ENCODE assay signal across 40 cellular contexts in genomic region chr1:18093646-18094045, GRCh38. TPM values are rescaled to one million over a fixed set of nuclear protein-coding genes. Genes with fewer than 3 reads are reported as not detected.
"Had no signal": no experiment of that assay in that cellular context is flagged by ENCODE, and none has a peak within 500 bp of the region (broad histone marks: within the 10 kb centered on the region; RNA-seq: fewer than 3 reads in every experiment).

No MANE protein-coding gene starts in this region.

- H3K27me3 ChIP-seq: ascending aorta had no signal

- FAIRE-seq: bronchial epithelial cell, TTC549 had no signal

- H3K36me3 ChIP-seq: ascending aorta, cardiac muscle cell, WERI-Rb-1 had no signal

- H3K27ac ChIP-seq: ascending aorta, cardiac muscle cell, WERI-Rb-1 had no signal

- H3K36me3 Mint-ChIP-seq: activated CD8-positive, alpha-beta memory T cell treated with anti-CD3 and anti-CD28 coated beads, Interleukin-2, amount 10 ng/mL, durations not matched to agents 7 days and 5 days; activated naive CD4-positive, alpha-beta T cell treated with anti-CD3 and anti-CD28 coated beads, Interleukin-2, amount 50 U/mL, for 72 hours; activated naive CD8-positive, alpha-beta T cell treated with anti-CD3 and anti-CD28 coated beads, Interleukin-2, amount 10 ng/mL, durations not matched to agents 7 days and 5 days; brain had no signal

- H3K4me1 Mint-ChIP-seq: activated CD4-positive, alpha-beta memory T cell treated with anti-CD3 and anti-CD28 coated beads, Interleukin-2, amount 10 ng/mL, durations not matched to agents 7 days and 5 days; activated CD4-positive, alpha-beta T cell treated with anti-CD3 and anti-CD28 coated beads for 36 hours; activated CD4-positive, alpha-beta T cell treated with anti-CD3 and anti-CD28 coated beads, Interleukin-2, amount 10 ng/mL, durations not matched to agents 7 days and 5 days; activated CD8-positive, alpha-beta memory T cell treated with anti-CD3 and anti-CD28 coated beads, Interleukin-2, amount 10 ng/mL, durations not matched to agents 7 days and 5 days; activated naive CD8-positive, alpha-beta T cell treated with anti-CD3 and anti-CD28 coated beads, Interleukin-2, amount 10 ng/mL, durations not matched to agents 7 days and 5 days; activated naive CD8-positive, alpha-beta T cell treated with anti-CD3 and anti-CD28 coated beads, Interleukin-2, amount 50 U/mL, for 24 hours; central memory CD8-positive, alpha-beta T cell had no signal

- DNase-seq: activated CD4-positive, alpha-beta memory T cell treated with anti-CD3 and anti-CD28 coated beads, Interleukin-2, amount 10 ng/mL, durations not matched to agents 7 days and 5 days; activated CD4-positive, alpha-beta T cell treated with anti-CD3 and anti-CD28 coated beads for 1 hour; activated CD4-positive, alpha-beta T cell treated with anti-CD3 and anti-CD28 coated beads for 36 hours; activated CD4-positive, alpha-beta T cell treated with anti-CD3 and anti-CD28 coated beads for 48 hours; activated CD4-positive, alpha-beta T cell treated with anti-CD3 and anti-CD28 coated beads, Interleukin-2, amount 10 ng/mL, durations not matched to agents 7 days and 5 days; activated CD4-positive, alpha-beta T cell treated with anti-CD3 and anti-CD28 coated beads, Interleukin-2, amount 50 U/mL, for 48 hours; activated CD4-positive, CD25-positive, alpha-beta regulatory T cell; activated CD8-positive, alpha-beta memory T cell treated with anti-CD3 and anti-CD28 coated beads for 24 hours; activated CD8-positive, alpha-beta memory T cell treated with anti-CD3 and anti-CD28 coated beads, Interleukin-2, amount 10 ng/mL, durations not matched to agents 7 days and 5 days; activated CD8-positive, alpha-beta memory T cell treated with anti-CD3 and anti-CD28 coated beads, Interleukin-2, amount 50 U/mL, for 48 hours; activated CD8-positive, alpha-beta T cell treated with anti-CD3 and anti-CD28 coated beads, Interleukin-2, amount 10 ng/mL, durations not matched to agents 7 days and 5 days; activated effector memory CD4-positive, alpha-beta T cell treated with Interleukin-2 at 50 U/mL for 16 hours; activated gamma-delta T cell; activated naive CD4-positive, alpha-beta T cell treated with anti-CD3 and anti-CD28 coated beads, Interleukin-2, amount 50 U/mL, for 16 hours; activated naive CD4-positive, alpha-beta T cell treated with Interleukin-2 at 50 U/mL for 16 hours; activated naive CD8-positive, alpha-beta T cell treated with anti-CD3 and anti-CD28 coated beads, Interleukin-2, amount 10 ng/mL, durations not matched to agents 7 days and 5 days; activated naive CD8-positive, alpha-beta T cell treated with anti-CD3 and anti-CD28 coated beads, Interleukin-2, amount 50 U/mL, for 24 hours; activated T-cell treated with anti-CD3 and anti-CD28 coated beads, Interleukin-2, amount 50 U/mL, for 24 hours; activated T-cell treated with anti-CD3 and anti-CD28 coated beads, Interleukin-2, amount 50 U/mL, for 48 hours; amygdala; anterior cingulate cortex; caudate nucleus; cerebellar nuclear complex; T-helper 1 cell; T-helper 2 cell; T-helper 9 cell; WERI-Rb-1 had no signal

- H3K4me3 ChIP-seq: ascending aorta, cardiac muscle cell had no signal

- H3K27me3 Mint-ChIP-seq: activated CD4-positive, alpha-beta memory T cell treated with anti-CD3 and anti-CD28 coated beads, Interleukin-2, amount 10 ng/mL, durations not matched to agents 7 days and 5 days had no signal

- H3K9me3 Mint-ChIP-seq: activated CD4-positive, alpha-beta T cell treated with anti-CD3 and anti-CD28 coated beads, Interleukin-2, amount 10 ng/mL, durations not matched to agents 7 days and 5 days; activated naive CD8-positive, alpha-beta T cell treated with anti-CD3 and anti-CD28 coated beads, Interleukin-2, amount 50 U/mL, for 24 hours; activated T-helper 2 cell treated with anti-CD3 and anti-CD28 coated beads, Interferon-gamma antibody, Interleukin-2, Interleukin-4, amounts not matched to agents 10 μg/mL and 5 μg/mL and 100 μg/mL, durations not matched to agents 14 hours and 24 hours and 36 hours; central memory CD8-positive, alpha-beta T cell; T-helper 1 cell treated with Interleukin-12 subunit alpha and Interleukin-12 subunit beta and Interleukin-4 antibody, amounts not matched to agents 30 μg/mL and 1 μg/mL, for 36 hours; T-helper 2 cell treated with Interferon-gamma antibody and Interleukin-4, amounts not matched to agents 5 μg/mL and 100 μg/mL, for 36 hours had no signal

- ATAC-seq: activated CD4-positive, alpha-beta T cell treated with anti-CD3 and anti-CD28 coated beads for 36 hours; activated CD4-positive, CD25-positive, alpha-beta regulatory T cell treated with anti-CD3 and anti-CD28 coated beads, Interleukin-2, amount 50 U/mL, for 24 hours; activated CD8-positive, alpha-beta memory T cell treated with anti-CD3 and anti-CD28 coated beads, Interleukin-2, amount 10 ng/mL, durations not matched to agents 7 days and 5 days; activated CD8-positive, alpha-beta T cell treated with anti-CD3 and anti-CD28 coated beads, Interleukin-2, amount 10 ng/mL, durations not matched to agents 7 days and 5 days; activated naive CD4-positive, alpha-beta T cell treated with anti-CD3 and anti-CD28 coated beads, Interleukin-2, amount 50 U/mL, for 72 hours; activated naive CD8-positive, alpha-beta T cell treated with anti-CD3 and anti-CD28 coated beads, Interleukin-2, amount 50 U/mL, for 24 hours had no signal

- H3K27ac Mint-ChIP-seq: activated CD4-positive, alpha-beta memory T cell treated with anti-CD3 and anti-CD28 coated beads, Interleukin-2, amount 10 ng/mL, durations not matched to agents 7 days and 5 days; activated CD4-positive, alpha-beta T cell treated with anti-CD3 and anti-CD28 coated beads for 36 hours; activated CD4-positive, alpha-beta T cell treated with anti-CD3 and anti-CD28 coated beads, Interleukin-2, amount 10 ng/mL, durations not matched to agents 7 days and 5 days; activated CD8-positive, alpha-beta memory T cell treated with anti-CD3 and anti-CD28 coated beads, Interleukin-2, amount 10 ng/mL, durations not matched to agents 7 days and 5 days; activated CD8-positive, alpha-beta T cell treated with anti-CD3 and anti-CD28 coated beads, Interleukin-2, amount 10 ng/mL, durations not matched to agents 7 days and 5 days; activated naive CD4-positive, alpha-beta T cell treated with anti-CD3 and anti-CD28 coated beads, Interleukin-2, amount 50 U/mL, for 72 hours; activated naive CD8-positive, alpha-beta T cell treated with anti-CD3 and anti-CD28 coated beads, Interleukin-2, amount 10 ng/mL, durations not matched to agents 7 days and 5 days; activated naive CD8-positive, alpha-beta T cell treated with anti-CD3 and anti-CD28 coated beads, Interleukin-2, amount 50 U/mL, for 24 hours; activated T-cell treated with anti-CD3 and anti-CD28 coated beads, Interleukin-2, amount 50 U/mL, for 24 hours; activated T-helper 2 cell treated with anti-CD3 and anti-CD28 coated beads, Interferon-gamma antibody, Interleukin-2, Interleukin-4, amounts not matched to agents 10 μg/mL and 5 μg/mL and 100 μg/mL, durations not matched to agents 14 hours and 24 hours and 36 hours; T-helper 1 cell treated with Interleukin-12 subunit alpha and Interleukin-12 subunit beta and Interleukin-4 antibody, amounts not matched to agents 30 μg/mL and 1 μg/mL, for 36 hours; T-helper 2 cell treated with Interferon-gamma antibody and Interleukin-4, amounts not matched to agents 5 μg/mL and 100 μg/mL, for 36 hours; WTC11 had no signal

- H3K4me3 Mint-ChIP-seq: activated CD4-positive, alpha-beta memory T cell treated with anti-CD3 and anti-CD28 coated beads, Interleukin-2, amount 10 ng/mL, durations not matched to agents 7 days and 5 days; activated CD4-positive, alpha-beta T cell treated with anti-CD3 and anti-CD28 coated beads for 36 hours; activated CD4-positive, alpha-beta T cell treated with anti-CD3 and anti-CD28 coated beads, Interleukin-2, amount 10 ng/mL, durations not matched to agents 7 days and 5 days; activated CD8-positive, alpha-beta memory T cell treated with anti-CD3 and anti-CD28 coated beads, Interleukin-2, amount 10 ng/mL, durations not matched to agents 7 days and 5 days; activated CD8-positive, alpha-beta T cell treated with anti-CD3 and anti-CD28 coated beads, Interleukin-2, amount 10 ng/mL, durations not matched to agents 7 days and 5 days; activated naive CD8-positive, alpha-beta T cell treated with anti-CD3 and anti-CD28 coated beads, Interleukin-2, amount 10 ng/mL, durations not matched to agents 7 days and 5 days; activated naive CD8-positive, alpha-beta T cell treated with anti-CD3 and anti-CD28 coated beads, Interleukin-2, amount 50 U/mL, for 24 hours; activated T-cell treated with anti-CD3 and anti-CD28 coated beads, Interleukin-2, amount 50 U/mL, for 24 hours; central memory CD8-positive, alpha-beta T cell; T-helper 1 cell treated with Interleukin-12 subunit alpha and Interleukin-12 subunit beta and Interleukin-4 antibody, amounts not matched to agents 30 μg/mL and 1 μg/mL, for 36 hours; T-helper 2 cell treated with Interferon-gamma antibody and Interleukin-4, amounts not matched to agents 5 μg/mL and 100 μg/mL, for 36 hours; WTC11 had no signal

- H3K9me3 ChIP-seq: ascending aorta had no signal

RNA-seq across cellular contexts. Expression of gene IGSF21, which starts 14.0 kb away (rescaled TPM):
- total RNA-seq: activated CD4-positive, alpha-beta memory T cell treated with anti-CD3 and anti-CD28 coated beads, Interleukin-2, amount 10 ng/mL, durations not matched to agents 7 days and 5 days; activated CD4-positive, alpha-beta T cell treated with anti-CD3 and anti-CD28 coated beads for 36 hours; activated CD4-positive, alpha-beta T cell treated with anti-CD3 and anti-CD28 coated beads, Interleukin-2, amount 10 ng/mL, durations not matched to agents 7 days and 5 days; activated CD8-positive, alpha-beta memory T cell treated with anti-CD3 and anti-CD28 coated beads, Interleukin-2, amount 10 ng/mL, durations not matched to agents 7 days and 5 days; activated CD8-positive, alpha-beta T cell treated with anti-CD3 and anti-CD28 coated beads, Interleukin-2, amount 10 ng/mL, durations not matched to agents 7 days and 5 days; activated naive CD4-positive, alpha-beta T cell treated with anti-CD3 and anti-CD28 coated beads, Interleukin-2, amount 50 U/mL, for 72 hours; activated naive CD8-positive, alpha-beta T cell treated with anti-CD3 and anti-CD28 coated beads, Interleukin-2, amount 10 ng/mL, durations not matched to agents 7 days and 5 days; activated T-helper 2 cell treated with anti-CD3 and anti-CD28 coated beads, Interferon-gamma antibody, Interleukin-2, Interleukin-4, amounts not matched to agents 10 μg/mL and 5 μg/mL and 100 μg/mL, durations not matched to agents 14 hours and 24 hours and 36 hours; bronchial epithelial cell; chondrocyte had no signal
- polyA plus RNA-seq: cardiac muscle cell had no signal
